18 cellular contexts compared by ENCODE assay signal in the genomic region with DNA sequence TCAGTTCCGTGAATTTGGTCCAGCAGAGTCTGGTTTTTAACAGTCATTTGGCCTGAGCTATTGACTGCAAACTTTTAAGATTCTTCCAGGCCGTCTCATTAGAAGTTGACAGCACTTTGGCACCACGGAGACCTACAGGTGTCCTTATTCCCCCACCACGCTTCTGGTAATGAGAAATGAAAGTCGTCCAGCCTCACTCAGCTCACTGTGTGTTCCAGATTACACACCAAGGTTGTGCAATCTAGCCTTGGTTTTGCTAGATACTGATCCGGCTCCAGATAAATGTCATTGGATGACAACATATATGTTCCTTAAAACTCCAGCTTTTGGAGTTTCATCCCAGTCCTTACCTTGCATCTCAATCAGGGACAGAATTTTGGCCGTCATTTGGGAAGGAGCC.
A peak's percentile ranks its signal among the peaks of the same experiment; 100 is the strongest.
DNase-seq lines count a peak whose midpoint lies in the region; ATAC-seq, FAIRE-seq and TF ChIP-seq lines count a peak whose summit lies in the region.
"Had no signal": no experiment of that assay in that cellular context is flagged by ENCODE, and none has a peak within 500 bp of the region (broad histone marks: within the 10 kb centered on the region; RNA-seq: fewer than 3 reads in every experiment).

No MANE protein-coding gene starts in this region.

- H3K36me3 ChIP-seq in mammary epithelial cell (ENCODE audit: insufficient read depth, low read length) (no peaks in the 10 kb centered on the region), bronchial epithelial cell (ENCODE audit: control insufficient read depth, insufficient read depth, low read length) (no peaks in the 10 kb centered on the region), left lung (no peaks in the 10 kb centered on the region), upper lobe of right lung (no peaks in the 10 kb centered on the region)
- H3K36me3 ChIP-seq: ovary had no signal

- CTCF ChIA-PET in MCF 10A (lab: Yijun Ruan, JAX): interaction anchor here (0.8 to 1.2 kb wide), 6 partner anchors 20 to 210 kb away, joined by 3 to 6 read pairs (median 3); no protein-coding TSS in a partner anchor
- CTCF ChIA-PET in mammary epithelial cell (lab: Charles Lee; ENCODE audit: low non-redundant PET): no interaction called here

- BruUV-seq in MCF 10A (replicated peaks; lab: Mats Ljungman, UMichigan) (no TSS peak), mammary epithelial cell (replicated peaks; lab: Mats Ljungman, UMichigan) (no TSS peak)

- H3K4me3 ChIP-seq in mammary epithelial cell (replicated peaks in 1 of 3; ENCODE audit: insufficient read depth in 1 of 3, low read depth in 2 of 3, low read length in 3 of 3): no peak overlapping the region
- H3K4me3 ChIP-seq in bronchial epithelial cell (ENCODE audit: low read depth, low read length): no peak overlapping the region
- H3K4me3 ChIP-seq in left lung: no peak overlapping the region
- H3K4me3 ChIP-seq in upper lobe of right lung: no peak overlapping the region
- H3K4me3 ChIP-seq: ovary had no signal

- H3K27me3 ChIP-seq in mammary epithelial cell (ENCODE audit: insufficient read depth, low read length): no peaks in the 10 kb centered on the region
- H3K27me3 ChIP-seq in bronchial epithelial cell (ENCODE audit: control insufficient read depth, insufficient read depth, low read length): no peaks in the 10 kb centered on the region
- no peaks in the 10 kb centered on the region for H3K27me3 ChIP-seq in left lung
- H3K27me3 ChIP-seq in upper lobe of right lung: no peaks in the 10 kb centered on the region
- H3K27me3 ChIP-seq: ovary had no signal

- no peaks in the 10 kb centered on the region for H4K20me1 ChIP-seq in mammary epithelial cell (ENCODE audit: insufficient read depth, low read length)

- H3K36me3 Mint-ChIP-seq in MCF 10A (ENCODE audit: insufficient read depth, unreplicated experiment) (no peaks in the 10 kb centered on the region), type B pancreatic cell (no peaks in the 10 kb centered on the region)

- no peak for TF ChIP-seq CTCF in MCF 10A (IDR thresholded peaks at IDR 0.05; ENCODE audit: unreplicated experiment)
- TF ChIP-seq CTCF in mammary epithelial cell (conservative IDR thresholded peaks at IDR 0.05 in 1 of 2, IDR thresholded peaks at IDR 0.05 in 1 of 2; ENCODE audit: extremely low read depth in 1 of 2, insufficient read depth in 1 of 2, low read depth in 1 of 2, low read length in 2 of 2): no peak
- no peak for TF ChIP-seq CTCF in bronchial epithelial cell (IDR thresholded peaks at IDR 0.05; ENCODE audit: insufficient read depth, low read length, severe bottlenecking)
- no peak for TF ChIP-seq CTCF in left lung (IDR thresholded peaks at IDR 0.05)
- TF ChIP-seq CTCF in upper lobe of right lung (IDR thresholded peaks at IDR 0.05): no peak
- no peak for TF ChIP-seq CTCF in type B pancreatic cell (conservative IDR thresholded peaks at IDR 0.05)

- peak; percentile 68 for DNase-seq in MCF 10A (ENCODE audit: unreplicated experiment)
- no peak for DNase-seq in mammary epithelial cell
- DNase-seq in bronchial epithelial cell (ENCODE audit: low read depth): peak; percentile 29
- DNase-seq in left lung: no peak
- no peak for DNase-seq in upper lobe of right lung
- no peak for DNase-seq in type B pancreatic cell (ENCODE audit: extremely low spot score, unreplicated experiment)
- DNase-seq in COLO829 (ENCODE audit: low spot score): no peak
- DNase-seq in NCI-H345 (lab: John Stamatoyannopoulos, UW): no peak
- DNase-seq: activated CD8-positive, alpha-beta memory T cell treated with anti-CD3 and anti-CD28 coated beads, Interleukin-2, amount 50 U/mL, for 4 hours; activated naive CD4-positive, alpha-beta T cell treated with Interleukin-2 at 50 U/mL for 16 hours; CD8-positive, alpha-beta T cell; effector memory CD4-positive, alpha-beta T cell; H9; KG1; NCI-H1930; NCI-H526 treated with DMSO at 0.1 percent for 48 hours; ovary had no signal

- dilution Hi-C loops in mammary epithelial cell (cut with HindIII; ENCODE audit: low sequenced_read_pairs): no loop called here

- H3K27ac ChIP-seq in mammary epithelial cell (ENCODE audit: insufficient read depth, low read depth, low read length) (no peak overlapping the region), left lung (peak overlapping the region in 1 of 2 donors; percentile 88), upper lobe of right lung (peak overlapping the region; percentile 70)
- H3K27ac ChIP-seq: ovary had no signal

- POLR2A ChIA-PET in MCF 10A (lab: Yijun Ruan, JAX): interaction anchor here (0.6 to 1.4 kb wide), 5 partner anchors 41 to 348 kb away, joined by 3 read pairs; no protein-coding TSS in a partner anchor

- WGBS in mammary epithelial cell (ENCODE audit: low coverage, missing lambda C conversion rate): 80% methylated on average over 6 of the region's 7 CpGs

- H3K9me3 ChIP-seq in mammary epithelial cell (replicated peaks; ENCODE audit: insufficient read depth, low read length) (no peaks in the 10 kb centered on the region), left lung (no peaks in the 10 kb centered on the region), upper lobe of right lung (no peaks in the 10 kb centered on the region)
- H3K9me3 ChIP-seq: ovary had no signal

- H3K79me2 ChIP-seq in mammary epithelial cell (ENCODE audit: insufficient read depth, low read length): peaks cover 6% of the 10 kb centered on the region

- H3K27ac Mint-ChIP-seq in MCF 10A (ENCODE audit: low read depth, unreplicated experiment): no peak overlapping the region
- H3K27ac Mint-ChIP-seq in type B pancreatic cell: no peak overlapping the region
- H3K27ac Mint-ChIP-seq: CD8-positive, alpha-beta T cell; H9 had no signal

- no peak overlapping the region for H3K9ac ChIP-seq in mammary epithelial cell (ENCODE audit: insufficient read depth, low read length)

- FAIRE-seq in bronchial epithelial cell (lab: Jason Lieb, UNC): no peak
- FAIRE-seq: GM12891 had no signal

- H2AFZ ChIP-seq in mammary epithelial cell (ENCODE audit: low read depth, low read length): no peak overlapping the region

- ATAC-seq in left lung (peak; percentile 3), upper lobe of right lung (peak; percentile 27)
- ATAC-seq: CD8-positive, alpha-beta T cell had no signal

- in situ Hi-C loops in mammary epithelial cell (cut with MboI; ENCODE audit: low sequenced_read_pairs in 2 of 2): no loop called here

- H3K9me3 Mint-ChIP-seq in MCF 10A (ENCODE audit: unreplicated experiment) (no peaks in the 10 kb centered on the region), type B pancreatic cell (no peaks in the 10 kb centered on the region)
- H3K9me3 Mint-ChIP-seq: CD8-positive, alpha-beta T cell; H9 had no signal

- H3K27me3 Mint-ChIP-seq in MCF 10A (ENCODE audit: insufficient read depth, unreplicated experiment) (no peaks in the 10 kb centered on the region), type B pancreatic cell (no peaks in the 10 kb centered on the region)

- H3K4me1 Mint-ChIP-seq in MCF 10A (ENCODE audit: insufficient read depth, unreplicated experiment) (peaks cover 38% of the 10 kb centered on the region), type B pancreatic cell (ENCODE audit: unreplicated experiment) (peaks cover 46% of the 10 kb centered on the region)

- intact Hi-C loops in MCF 10A (cut with micrococcal nuclease): no loop called here
- intact Hi-C loops in mammary epithelial cell (cut with micrococcal nuclease): loop anchor here (10.0 kb wide), 2 partner anchors 208 to 282 kb away; no protein-coding TSS in a partner anchor
- intact Hi-C loops in left lung (cut with DNase I): no loop called here
- intact Hi-C loops in upper lobe of right lung (cut with DNase I): no loop called here

- H3K4me1 ChIP-seq in mammary epithelial cell (ENCODE audit: insufficient read depth, low read length) (peaks cover 37% of the 10 kb centered on the region), left lung (peaks cover 39 to 59% of the 10 kb centered on the region in 2 donors), upper lobe of right lung (peaks cover 61% of the 10 kb centered on the region)

- no peak overlapping the region for H3K4me2 ChIP-seq in mammary epithelial cell (ENCODE audit: insufficient read depth, low read depth, low read length)

- no peak overlapping the region for H3K4me3 Mint-ChIP-seq in MCF 10A (ENCODE audit: unreplicated experiment)
- H3K4me3 Mint-ChIP-seq in type B pancreatic cell: no peak overlapping the region
- H3K4me3 Mint-ChIP-seq: CD8-positive, alpha-beta T cell; H9 had no signal

Comparison
In these comparisons a context has a peak if more than half of its experiments do, and no peak if none do; other contexts are left out.
1. DNase-seq: peak in MCF 10A (single experiment) and bronchial epithelial cell (single experiment); none in mammary epithelial cell (single experiment), left lung (0 of 2), upper lobe of right lung (single experiment), type B pancreatic cell (single experiment), COLO829 (single experiment) and NCI-H345 (single experiment).